21 cellular contexts compared by ENCODE assay signal in the genomic region with DNA sequence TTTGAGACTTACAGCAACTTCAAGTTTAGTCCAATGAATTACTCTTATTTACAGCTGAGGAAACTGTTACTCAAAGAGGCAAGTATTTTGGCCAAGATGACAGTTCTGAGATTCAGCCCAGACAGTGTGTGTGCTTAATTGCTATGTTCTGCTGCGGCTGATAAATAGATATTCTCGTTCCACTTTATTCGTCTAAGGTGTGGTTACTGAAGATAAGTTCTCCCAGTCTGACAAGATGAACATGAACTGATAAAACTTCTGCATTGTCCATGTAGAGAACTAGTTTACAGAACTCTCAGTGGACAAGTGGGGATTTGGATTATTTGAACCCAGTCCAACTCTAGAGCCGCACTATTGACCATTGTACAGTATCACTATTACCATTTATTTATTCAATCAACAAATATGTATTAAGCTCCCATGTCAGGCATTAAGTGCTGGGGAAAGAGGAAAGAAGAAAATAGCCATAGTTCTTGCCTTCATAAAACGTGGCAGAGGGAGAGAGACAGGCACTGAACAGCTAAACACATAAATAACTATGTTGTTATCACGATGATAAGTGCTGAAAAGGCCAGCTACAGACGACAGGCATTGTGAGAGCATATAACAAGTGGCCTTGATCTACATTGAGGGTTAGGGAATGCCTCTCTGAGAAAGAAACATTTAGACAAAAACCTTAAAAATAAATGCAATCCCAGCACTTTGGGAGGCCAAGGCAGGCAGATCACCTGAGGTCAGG.
"Had no signal": no experiment of that assay in that cellular context is flagged by ENCODE, and none has a peak within 500 bp of the region (broad histone marks: within the 10 kb centered on the region; RNA-seq: fewer than 3 reads in every experiment).

No MANE protein-coding gene starts in this region.

- H3K9me3 ChIP-seq: neutrophil, testis had no signal

- H3K27ac Mint-ChIP-seq: mesothelial cell of epicardium; natural killer cell treated with Interleukin-12 subunit alpha and Interleukin-12 subunit beta and Interleukin-15 and Interleukin-18, amount 100 ng/mL, for 72 hours; progenitor cell of endocrine pancreas; stimulated activated effector memory CD8-positive, alpha-beta T cell treated with anti-CD3 and anti-CD28 coated beads, Interleukin-12 subunit alpha, Interleukin-12 subunit beta, amount 100 ng/mL, for 72 hours; type B pancreatic cell had no signal

- H3K36me3 Mint-ChIP-seq: mesothelial cell of epicardium, type B pancreatic cell had no signal

- DNase-seq: dermis blood vessel endothelial cell; effector memory CD4-positive, alpha-beta T cell; mesenchymal stem cell; mucosa of descending colon; naive B cell; stimulated activated CD4-positive, alpha-beta T cell treated with anti-CD3 and anti-CD28 coated beads, Interleukin-2, amount 100 ng/mL, for 24 hours; stimulated activated CD4-positive, alpha-beta T cell treated with anti-CD3 and anti-CD28 coated beads, Interleukin-4, amount 100 ng/mL, for 24 hours; stimulated activated naive CD8-positive, alpha-beta T cell treated with anti-CD3 and anti-CD28 coated beads, Interleukin-15, Interleukin-2, amounts not matched to agents 100 U/mL and 50 U/mL, for 24 hours; substantia nigra; testis; tibial artery had no signal

- H3K4me3 Mint-ChIP-seq: mesothelial cell of epicardium; natural killer cell treated with Interleukin-12 subunit alpha and Interleukin-12 subunit beta and Interleukin-15 and Interleukin-18, amount 100 ng/mL, for 72 hours; stimulated activated effector memory CD8-positive, alpha-beta T cell treated with anti-CD3 and anti-CD28 coated beads, Interleukin-12 subunit alpha, Interleukin-12 subunit beta, amount 100 ng/mL, for 72 hours; type B pancreatic cell had no signal

- H3K9me3 Mint-ChIP-seq: natural killer cell treated with Interleukin-12 subunit alpha and Interleukin-12 subunit beta and Interleukin-15 and Interleukin-18, amount 100 ng/mL, for 72 hours; type B pancreatic cell had no signal

- ATAC-seq: mucosa of descending colon; natural killer cell treated with Interleukin-12 subunit alpha and Interleukin-12 subunit beta and Interleukin-15 and Interleukin-18, amount 100 ng/mL, for 72 hours; sciatic nerve; stimulated activated effector memory CD8-positive, alpha-beta T cell treated with anti-CD3 and anti-CD28 coated beads, Interleukin-12 subunit alpha, Interleukin-12 subunit beta, amount 100 ng/mL, for 72 hours; stimulated activated naive CD8-positive, alpha-beta T cell treated with anti-CD3 and anti-CD28 coated beads, Interleukin-15, Interleukin-2, amounts not matched to agents 100 U/mL and 50 U/mL, for 24 hours had no signal

- H3K27me3 ChIP-seq: neutrophil, testis, tibial artery had no signal

- H3K4me2 ChIP-seq: smooth muscle cell had no signal

- H3K27me3 Mint-ChIP-seq: progenitor cell of endocrine pancreas, type B pancreatic cell had no signal

- H3K4me1 ChIP-seq: parathyroid adenoma, testis had no signal

- H2AFZ ChIP-seq: parathyroid adenoma had no signal

- H3K9ac ChIP-seq: parathyroid adenoma had no signal

- H3K27ac ChIP-seq: coronary artery, neutrophil, parathyroid adenoma, testis, tibial artery had no signal

- H3K4me3 ChIP-seq: coronary artery, mucosa of descending colon, smooth muscle cell, testis, tibial artery had no signal

- H3K36me3 ChIP-seq: neutrophil, tibial artery had no signal
